13 cellular contexts compared by ENCODE assay signal in the genomic region with DNA sequence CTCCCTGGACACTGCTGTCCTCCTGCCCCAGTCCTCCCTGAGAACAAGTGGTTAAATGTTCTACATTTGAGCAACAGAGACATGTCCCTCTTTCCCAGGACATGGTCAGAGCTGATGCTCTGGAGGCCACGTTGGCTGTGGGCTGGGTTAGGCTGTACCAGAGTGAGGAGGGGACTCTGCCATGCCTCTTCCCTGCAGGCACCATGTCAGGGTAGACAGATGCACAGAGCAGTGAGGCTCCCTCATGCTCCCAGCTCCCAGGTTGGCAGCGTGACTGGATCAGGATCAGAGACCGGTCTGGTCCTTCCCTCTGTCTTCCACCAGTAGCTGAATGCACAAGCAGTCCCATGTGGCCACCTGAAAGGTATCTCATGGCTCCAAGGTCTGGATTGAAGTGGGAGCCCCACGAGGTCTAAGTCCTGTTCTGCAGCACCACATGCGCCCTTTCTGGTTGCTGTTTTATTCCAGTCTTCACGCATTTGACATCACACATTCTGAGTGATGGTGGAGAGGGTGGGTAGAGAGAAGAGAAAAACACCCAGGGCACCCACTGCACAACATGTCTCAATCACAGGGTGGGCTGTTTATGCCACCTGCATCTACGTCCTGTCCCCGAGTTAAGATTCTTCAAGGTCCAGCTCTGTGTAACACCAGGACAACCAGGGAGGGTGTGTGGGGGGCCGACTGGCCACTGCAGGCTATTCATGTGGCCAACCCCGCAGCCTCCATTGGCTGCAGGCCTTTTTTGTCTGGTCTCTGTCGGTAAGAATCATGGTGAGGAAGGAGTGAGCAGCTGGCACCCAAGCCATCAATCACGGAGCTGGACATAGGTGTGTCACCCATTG.
DNase-seq lines count a peak whose midpoint lies in the region; ATAC-seq and TF ChIP-seq lines count a peak whose summit lies in the region.
"Had no signal": no experiment of that assay in that cellular context is flagged by ENCODE, and none has a peak within 500 bp of the region (broad histone marks: within the 10 kb centered on the region; RNA-seq: fewer than 3 reads in every experiment).

No MANE protein-coding gene starts in this region.

- no peaks in the 10 kb centered on the region for H3K4me1 Mint-ChIP-seq in stimulated activated naive CD8-positive, alpha-beta T cell treated with anti-CD3 and anti-CD28 coated beads, Interleukin-15, amount 100 ng/mL, for 72 hours
- H3K4me1 Mint-ChIP-seq in osteocyte (ENCODE audit: unreplicated experiment) = peaks cover 43% of the 10 kb centered on the region

- H3K27me3 ChIP-seq in H7 (ENCODE audit: control insufficient read depth, insufficient read depth, low read length) = no peaks in the 10 kb centered on the region
- H3K27me3 ChIP-seq: BLaER1 treated with 17β-estradiol and CSF1 and Interleukin-3, amounts not matched to agents 10 nM and 100 nM had no signal

- peaks cover 1% of the 10 kb centered on the region; the same call in 1 of the 2 replicates for H3K36me3 ChIP-seq in H7 (replicated peaks; ENCODE audit: control insufficient read depth, insufficient read depth, low read length)

- peaks cover 28% of the 10 kb centered on the region for H3K36me3 Mint-ChIP-seq in osteocyte (ENCODE audit: unreplicated experiment)

- no peak for TF ChIP-seq CTCF in osteocyte (IDR thresholded peaks at IDR 0.05)

- peak overlapping the region in 1 of 2 donors; percentile 12 for H3K27ac Mint-ChIP-seq in stimulated activated naive CD8-positive, alpha-beta T cell treated with anti-CD3 and anti-CD28 coated beads, Interleukin-15, amount 100 ng/mL, for 72 hours
- H3K27ac Mint-ChIP-seq in osteocyte (ENCODE audit: unreplicated experiment) = peak overlapping the region; percentile 60
- H3K27ac Mint-ChIP-seq: CD4-positive, CD25-positive, alpha-beta regulatory T cell had no signal

- no peak overlapping the region for H3K4me3 Mint-ChIP-seq in stimulated activated naive CD8-positive, alpha-beta T cell treated with anti-CD3 and anti-CD28 coated beads, Interleukin-15, amount 100 ng/mL, for 72 hours
- no peak overlapping the region for H3K4me3 Mint-ChIP-seq in osteocyte (ENCODE audit: unreplicated experiment)
- H3K4me3 Mint-ChIP-seq: CD4-positive, CD25-positive, alpha-beta regulatory T cell had no signal

- H3K4me3 ChIP-seq in H7 (ENCODE audit: insufficient read depth, low read depth, low read length) = no peak overlapping the region
- H3K4me3 ChIP-seq: BLaER1 treated with 17β-estradiol and CSF1 and Interleukin-3, amounts not matched to agents 10 nM and 100 nM had no signal

- peak; percentile 32 for ATAC-seq in stimulated activated naive CD8-positive, alpha-beta T cell treated with anti-CD3 and anti-CD28 coated beads, Interleukin-15, Interleukin-2, amounts not matched to agents 100 U/mL and 50 U/mL, for 24 hours
- ATAC-seq in stimulated activated naive CD8-positive, alpha-beta T cell treated with anti-CD3 and anti-CD28 coated beads, Interleukin-15, amount 100 ng/mL, for 72 hours = no peak
- ATAC-seq in HG02763 (IDR thresholded peaks at IDR 0.05; ENCODE audit: unreplicated experiment) = no peak
- ATAC-seq in HG03460 (IDR thresholded peaks at IDR 0.05; ENCODE audit: unreplicated experiment) = no peak
- ATAC-seq: HepG2 had no signal

- no peaks in the 10 kb centered on the region for H3K9me3 Mint-ChIP-seq in stimulated activated naive CD8-positive, alpha-beta T cell treated with anti-CD3 and anti-CD28 coated beads, Interleukin-15, amount 100 ng/mL, for 72 hours
- H3K9me3 Mint-ChIP-seq in osteocyte (ENCODE audit: unreplicated experiment) = no peaks in the 10 kb centered on the region
- H3K9me3 Mint-ChIP-seq: CD4-positive, CD25-positive, alpha-beta regulatory T cell had no signal

- no peaks in the 10 kb centered on the region for H3K27me3 Mint-ChIP-seq in stimulated activated naive CD8-positive, alpha-beta T cell treated with anti-CD3 and anti-CD28 coated beads, Interleukin-15, amount 100 ng/mL, for 72 hours
- H3K27me3 Mint-ChIP-seq in osteocyte (ENCODE audit: unreplicated experiment) = no peaks in the 10 kb centered on the region
- H3K27me3 Mint-ChIP-seq: CD4-positive, CD25-positive, alpha-beta regulatory T cell had no signal

- no peak for DNase-seq in stimulated activated naive CD8-positive, alpha-beta T cell treated with anti-CD3 and anti-CD28 coated beads, Interleukin-15, Interleukin-2, amounts not matched to agents 100 U/mL and 50 U/mL, for 24 hours
- no peak for DNase-seq in stimulated activated naive CD8-positive, alpha-beta T cell treated with anti-CD3 and anti-CD28 coated beads, Interleukin-15, amount 100 ng/mL, for 72 hours
- DNase-seq in mesenteric fat pad (ENCODE audit: low spot score) (peak; percentile 59), osteocyte (ENCODE audit: extremely low spot score, unreplicated experiment) (no peak), H7 (no peak), SIG-M5 (lab: John Stamatoyannopoulos, UW) (no peak)
- DNase-seq: CD4-positive, CD25-positive, alpha-beta regulatory T cell; DMS53; GF-D8 had no signal
